ENCODE assay signal across 16 cellular contexts in genomic region chr2:105510761-105511669, GRCh38.
DNase-seq lines count a peak whose midpoint lies in the region; ATAC-seq, FAIRE-seq and TF ChIP-seq lines count a peak whose summit lies in the region.
"Had no signal": no experiment of that assay in that cellular context is flagged by ENCODE, and none has a peak within 500 bp of the region (broad histone marks: within the 10 kb centered on the region; RNA-seq: fewer than 3 reads in every experiment).

No MANE protein-coding gene starts in this region.

- intact Hi-C loops in HCT116 (cut with micrococcal nuclease): no loop called here
- intact Hi-C loops in left ventricle myocardium superior (cut with micrococcal nuclease): no loop called here
- intact Hi-C loops in pancreas (cut with DNase I): no loop called here

- peaks cover 21% of the 10 kb centered on the region for H3K27me3 Mint-ChIP-seq in type B pancreatic cell

- no peaks in the 10 kb centered on the region for H3K79me2 ChIP-seq in HCT116 (ENCODE audit: insufficient read depth, low read length)

- no peak overlapping the region for H2AFZ ChIP-seq in HCT116 (ENCODE audit: low read depth, low read length, poor library complexity, severe bottlenecking)

- no peaks in the 10 kb centered on the region for H3K9me3 ChIP-seq in HCT116 (ENCODE audit: control insufficient read depth in 1 of 2, insufficient read depth in 1 of 2, low read depth in 1 of 2, low read length in 2 of 2)
- no peaks in the 10 kb centered on the region for H3K9me3 ChIP-seq in pancreas

- H3K9me2 ChIP-seq in HCT116 (ENCODE audit: insufficient read depth): no peaks in the 10 kb centered on the region

- RAD21 ChIA-PET in HCT116 (lab: Charles Lee; ENCODE audit: low non-redundant PET in 1 of 2, low total read pairs in 2 of 2, uncharacterized antibody in 2 of 2, unreplicated experiment in 2 of 2): no interaction called here

- no TSS peak for BruUV-seq in HCT116 (replicated peaks; lab: Mats Ljungman, UMichigan)

- POLR2A ChIA-PET in HCT116 (lab: Charles Lee): interaction anchor here (0.9 kb wide), 1 partner anchor 113 kb away, joined by 3 read pairs; the partner anchor contains the start of gene FHL2

- H3K36me3 Mint-ChIP-seq in type B pancreatic cell: no peaks in the 10 kb centered on the region
- H3K36me3 Mint-ChIP-seq: activated naive CD4-positive, alpha-beta T cell treated with anti-CD3 and anti-CD28 coated beads, Interleukin-2, amount 50 U/mL, for 72 hours had no signal

- H3K4me3 ChIP-seq in HCT116 (replicated peaks in 1 of 2; ENCODE audit: low read depth in 1 of 2, low read length in 2 of 2): no peak overlapping the region
- no peak overlapping the region for H3K4me3 ChIP-seq in pancreas

- DNase-seq in A172 (ENCODE audit: low spot score): peak; percentile 64
- peak; percentile 4 for DNase-seq in HCT116 (ENCODE audit: low read depth, low spot score)
- DNase-seq in amniotic epithelial cell (ENCODE audit: low read depth): peak; percentile 85
- DNase-seq in left ventricle myocardium superior: no peak
- no peak for DNase-seq in type B pancreatic cell (ENCODE audit: extremely low spot score, unreplicated experiment)
- no peak for DNase-seq in SW480 (ENCODE audit: low spot score)
- no peak for DNase-seq in pancreas
- DNase-seq: activated CD8-positive, alpha-beta memory T cell treated with anti-CD3 and anti-CD28 coated beads for 24 hours; glutamatergic neuron; H7; NCI-H1930; T-helper 2 cell had no signal

- peaks cover 16% of the 10 kb centered on the region for H3K4me1 Mint-ChIP-seq in type B pancreatic cell (ENCODE audit: unreplicated experiment)

- TF ChIP-seq POLR2A in HCT116 (IDR thresholded peaks at IDR 0.05; ENCODE audit: borderline replicate concordance, extremely low read depth, insufficient read depth, insufficient read length): no peak

- H3K27ac ChIP-seq in HCT116 (ENCODE audit: low read depth, low read length) (no peak overlapping the region), pancreas (no peak overlapping the region)

- H3K36me3 ChIP-seq in HCT116 (ENCODE audit: control insufficient read depth in 1 of 2, insufficient read depth in 2 of 2, low read length in 2 of 2) (no peaks in the 10 kb centered on the region), pancreas (no peaks in the 10 kb centered on the region)

- no peak overlapping the region for H3K4me2 ChIP-seq in HCT116 (ENCODE audit: low read length)

- ATAC-seq in HCT116: peak; percentile 59; the same call in 1 of the 2 replicates
- ATAC-seq in left ventricle myocardium superior: peak; percentile 30
- no peak for ATAC-seq in activated CD4-positive, CD25-positive, alpha-beta regulatory T cell treated with anti-CD3 and anti-CD28 coated beads, Interleukin-2, amount 50 U/mL, for 24 hours
- ATAC-seq in pancreas: no peak
- ATAC-seq: activated naive CD4-positive, alpha-beta T cell treated with anti-CD3 and anti-CD28 coated beads, Interleukin-2, amount 50 U/mL, for 72 hours had no signal

- H3K9ac ChIP-seq in HCT116 (ENCODE audit: low read length): no peak overlapping the region

- H4K20me1 ChIP-seq in HCT116 (ENCODE audit: insufficient read depth): no peaks in the 10 kb centered on the region

- 72 to 84% methylated on average over 4 of the region's 4 CpGs for WGBS in pancreas, 2 donors

- CTCF ChIA-PET in HCT116 (lab: Charles Lee): interaction anchor here (1.1 kb wide), 1 partner anchor 10 kb away, joined by 3 read pairs; no protein-coding TSS in a partner anchor

- peaks cover 6 to 10% of the 10 kb centered on the region in 2 experiments; a peak in 3 of 4 replicates for H3K4me1 ChIP-seq in HCT116 (ENCODE audit: control insufficient read depth in 1 of 2, insufficient read depth in 2 of 2, low read length in 2 of 2)
- no peaks in the 10 kb centered on the region for H3K4me1 ChIP-seq in pancreas

- TF ChIP-seq CTCF in HCT116 (IDR thresholded peaks at IDR 0.05 in 2 of 3, conservative IDR thresholded peaks at IDR 0.05 in 1 of 3; ENCODE audit: borderline replicate concordance in 1 of 3, insufficient read depth in 1 of 3, low read depth in 2 of 3, low read length in 2 of 3) (no peak), type B pancreatic cell (conservative IDR thresholded peaks at IDR 0.05) (no peak), pancreas (IDR thresholded peaks at IDR 0.05) (no peak)

- H3K27me3 ChIP-seq in HCT116 (ENCODE audit: insufficient read depth, low read length): 0 out of 2 replicates have a peak, but pooled peaks cover 4% of the 10 kb centered on the region
- H3K27me3 ChIP-seq in pancreas: no peaks in the 10 kb centered on the region

- no peak overlapping the region for H3K4me3 Mint-ChIP-seq in type B pancreatic cell

- H3K27ac Mint-ChIP-seq in type B pancreatic cell: no peak overlapping the region
- H3K27ac Mint-ChIP-seq: activated naive CD4-positive, alpha-beta T cell treated with anti-CD3 and anti-CD28 coated beads, Interleukin-2, amount 50 U/mL, for 72 hours had no signal

- FAIRE-seq in pancreas (lab: Jason Lieb, UNC): no peak
- FAIRE-seq: GM12892, urothelium cell line had no signal

- no peak for TF ChIP-seq RAD21 in HCT116 (IDR thresholded peaks at IDR 0.05; ENCODE audit: low read depth)

- peaks cover 6% of the 10 kb centered on the region for H3K9me3 Mint-ChIP-seq in type B pancreatic cell
- H3K9me3 Mint-ChIP-seq: activated naive CD4-positive, alpha-beta T cell treated with anti-CD3 and anti-CD28 coated beads, Interleukin-2, amount 50 U/mL, for 72 hours had no signal

TF ChIP-seq in HCT116, 20 proteins besides CTCF, POLR2A, EP300 and RAD21:
- no peak for TF ChIP-seq ZFX (IDR thresholded peaks at IDR 0.05)

Comparison
In these comparisons a context has a peak if more than half of its experiments do, and no peak if none do; other contexts are left out.
1. DNase-seq: peak in A172 (single experiment), HCT116 (single experiment) and amniotic epithelial cell (single experiment); none in left ventricle myocardium superior (single experiment), type B pancreatic cell (single experiment), SW480 (single experiment) and pancreas (0 of 6).
2. ATAC-seq: peak in HCT116 (single experiment) and left ventricle myocardium superior (single experiment); none in activated CD4-positive, CD25-positive, alpha-beta regulatory T cell treated with anti-CD3 and anti-CD28 coated beads, Interleukin-2, amount 50 U/mL, for 24 hours (0 of 2) and pancreas (0 of 4).